25 cellular contexts compared by ENCODE assay signal in genomic region chr15:37262922-37263608, GRCh38.
DNase-seq lines count a peak whose midpoint lies in the region; ATAC-seq, FAIRE-seq and TF ChIP-seq lines count a peak whose summit lies in the region.
"Had no signal": no experiment of that assay in that cellular context is flagged by ENCODE, and none has a peak within 500 bp of the region (broad histone marks: within the 10 kb centered on the region; RNA-seq: fewer than 3 reads in every experiment).

No MANE protein-coding gene starts in this region.

- H2AFZ ChIP-seq in HepG2 (ENCODE audit: low read length) = no peak overlapping the region
- H2AFZ ChIP-seq: GM23338 had no signal

- H3K4me1 ChIP-seq in liver (ENCODE audit: control insufficient read depth in 4 of 4, insufficient read depth in 4 of 4, low read length in 3 of 4) = peaks cover 0 to 19% (median 16%) of the 10 kb centered on the region in 4 donors
- H3K4me1 ChIP-seq in HepG2 (ENCODE audit: insufficient read depth, low read length) = no peaks in the 10 kb centered on the region
- peaks cover 0 to 15% (median 4%) of the 10 kb centered on the region in 4 donors for H3K4me1 ChIP-seq in right lobe of liver
- no peaks in the 10 kb centered on the region for H3K4me1 ChIP-seq in aorta (ENCODE audit: control insufficient read depth in 1 of 2, insufficient read depth in 2 of 2, low read length in 2 of 2)
- H3K4me1 ChIP-seq: BLaER1 treated with 17β-estradiol and CSF1 and Interleukin-3, amounts not matched to agents 10 nM and 100 nM; HAP-1 had no signal

- in situ Hi-C loops in HepG2 (cut with HindIII; ENCODE audit: extremely low pct_ligation_motif_present, low pct_unique_long_range_greater_than_20kb) = no loop called here

- H3K27me3 ChIP-seq in liver (ENCODE audit: control insufficient read depth in 4 of 4, insufficient read depth in 4 of 4, low read length in 3 of 4) (no peaks in the 10 kb centered on the region), HepG2 (ENCODE audit: control insufficient read depth in 1 of 2, insufficient read depth in 2 of 2, low read length in 2 of 2) (no peaks in the 10 kb centered on the region), right lobe of liver (no peaks in the 10 kb centered on the region), aorta (ENCODE audit: control insufficient read depth in 1 of 2, insufficient read depth in 2 of 2, low read length in 1 of 2) (no peaks in the 10 kb centered on the region)
- H3K27me3 ChIP-seq: BE2C; BLaER1 treated with 17β-estradiol and CSF1 and Interleukin-3, amounts not matched to agents 10 nM and 100 nM had no signal

- no peak overlapping the region for H3K9ac ChIP-seq in liver (ENCODE audit: low read depth in 1 of 2, low read length in 2 of 2)
- H3K9ac ChIP-seq in HepG2 (ENCODE audit: insufficient read depth, low read depth, low read length) = no peak overlapping the region
- H3K9ac ChIP-seq: BLaER1 treated with 17β-estradiol and CSF1 and Interleukin-3, amounts not matched to agents 10 nM and 100 nM had no signal

- TF ChIP-seq EP300 in HepG2 (IDR thresholded peaks at IDR 0.05; ENCODE audit: low read depth in 2 of 2, low read length in 2 of 2) (no peak), HepG2 (CRISPR knock-in tag; IDR thresholded peaks at IDR 0.05; ENCODE audit: borderline replicate concordance) (no peak)

- FAIRE-seq in HepG2 (lab: Jason Lieb, UNC) = no peak
- FAIRE-seq: A204.1, D721Med, GM12878, GM19239, H54 had no signal

- H3K4me3 ChIP-seq in liver (ENCODE audit: low read depth in 1 of 3, low read length in 3 of 3) = no peak overlapping the region
- no peak overlapping the region for H3K4me3 ChIP-seq in HepG2 (replicated peaks in 1 of 3; ENCODE audit: insufficient read depth in 1 of 3, low read depth in 2 of 3, low read length in 3 of 3)
- H3K4me3 ChIP-seq in right lobe of liver = no peak overlapping the region
- H3K4me3 ChIP-seq in aorta (ENCODE audit: low read length in 2 of 2) = no peak overlapping the region
- H3K4me3 ChIP-seq: BLaER1 treated with 17β-estradiol and CSF1 and Interleukin-3, amounts not matched to agents 10 nM and 100 nM; GM12878; GM23338; HAP-1 had no signal

- no peak for TF ChIP-seq CTCF in liver (IDR thresholded peaks at IDR 0.05; ENCODE audit: low read depth, low read length, missing input control)
- TF ChIP-seq CTCF in HepG2 (CRISPR knock-in tag; IDR thresholded peaks at IDR 0.05) = no peak
- TF ChIP-seq CTCF in right lobe of liver (IDR thresholded peaks at IDR 0.05) = no peak

- H3K9me3 ChIP-seq in liver (ENCODE audit: control insufficient read depth in 4 of 4, low read length in 3 of 4) = no peaks in the 10 kb centered on the region
- H3K9me3 ChIP-seq in HepG2 (ENCODE audit: low read length) = no peaks in the 10 kb centered on the region
- H3K9me3 ChIP-seq in right lobe of liver = no peaks in the 10 kb centered on the region
- H3K9me3 ChIP-seq in aorta (ENCODE audit: control insufficient read depth, low read length) = no peaks in the 10 kb centered on the region
- H3K9me3 ChIP-seq: BE2C; BLaER1 treated with 17β-estradiol and CSF1 and Interleukin-3, amounts not matched to agents 10 nM and 100 nM; HAP-1 had no signal

- intact Hi-C loops in HepG2 (cut with micrococcal nuclease; ENCODE audit: unreplicated experiment) = no loop called here
- intact Hi-C loops in right lobe of liver (cut with DNase I) = no loop called here
- intact Hi-C loops in aorta (cut with DNase I) = no loop called here

- DNase-seq in HepG2 (ENCODE audit: low spot score) (no peak), right lobe of liver (no peak), aorta (no peak), H4 (ENCODE audit: low spot score) (no peak)
- DNase-seq: ACHN; AML-193; BE2C; CD4-positive, alpha-beta T cell; CD8-positive, alpha-beta memory T cell; DMS 273 treated with DMSO at 0.1 percent for 48 hours; DMS79; EL; GDM1; HFFc6 had no signal

- H3K79me2 ChIP-seq in HepG2 (ENCODE audit: insufficient read depth, low read length) = no peaks in the 10 kb centered on the region

- H3K36me3 ChIP-seq in liver (ENCODE audit: control insufficient read depth in 4 of 4, insufficient read depth in 3 of 4, low read depth in 1 of 4, low read length in 3 of 4) = no peaks in the 10 kb centered on the region
- H3K36me3 ChIP-seq in HepG2 (replicated peaks in 1 of 2; ENCODE audit: control insufficient read depth in 1 of 2, insufficient read depth in 2 of 2, low read length in 2 of 2) = no peaks in the 10 kb centered on the region
- no peaks in the 10 kb centered on the region for H3K36me3 ChIP-seq in right lobe of liver
- H3K36me3 ChIP-seq in aorta (ENCODE audit: control insufficient read depth in 1 of 2, insufficient read depth in 2 of 2, low read length in 1 of 2) = no peaks in the 10 kb centered on the region
- H3K36me3 ChIP-seq: BE2C; BLaER1 treated with 17β-estradiol and CSF1 and Interleukin-3, amounts not matched to agents 10 nM and 100 nM; HAP-1 had no signal

- TF ChIP-seq POLR2A in HepG2 (IDR thresholded peaks at IDR 0.05; ENCODE audit: insufficient read depth in 1 of 2, low read depth in 2 of 2, low read length in 2 of 2) (no peak), right lobe of liver (IDR thresholded peaks at IDR 0.05) (no peak)

- no peak overlapping the region for H3K4me2 ChIP-seq in HepG2 (ENCODE audit: low read depth, low read length)
- H3K4me2 ChIP-seq: BLaER1 treated with 17β-estradiol and CSF1 and Interleukin-3, amounts not matched to agents 10 nM and 100 nM; GM23338 had no signal

- 37% methylated on average over 3 of the region's 3 CpGs for WGBS in liver
- 27% methylated on average over 3 of the region's 3 CpGs for WGBS in HepG2 (ENCODE audit: low lambda C conversion rate)
- WGBS in right lobe of liver (ENCODE audit: insufficient coverage, low coverage, low lambda C conversion rate, missing lambda C conversion rate) = 26% methylated on average over 3 of the region's 3 CpGs
- 47 to 49% methylated on average over 3 of the region's 3 CpGs for WGBS in aorta, 2 donors

- POLR2A ChIA-PET in HepG2 (lab: Yijun Ruan, JAX) = no interaction called here

- ATAC-seq in HepG2 (no peak), right lobe of liver (peak; percentile 67 to 84 (median 81)), aorta (ENCODE audit: low FRiP score) (peak; percentile 15), HG03097 (IDR thresholded peaks at IDR 0.05; ENCODE audit: low FRiP score, unreplicated experiment) (no peak)
- ATAC-seq: GM12878, GM23338 had no signal

- no peaks in the 10 kb centered on the region for H4K20me1 ChIP-seq in HepG2 (ENCODE audit: insufficient read depth, low read length)
- H4K20me1 ChIP-seq: BLaER1 treated with 17β-estradiol and CSF1 and Interleukin-3, amounts not matched to agents 10 nM and 100 nM had no signal

- no peak for TF ChIP-seq RAD21 in liver (IDR thresholded peaks at IDR 0.05)
- no peak for TF ChIP-seq RAD21 in HepG2 (CRISPR knock-in tag; IDR thresholded peaks at IDR 0.05)

- CTCF ChIA-PET in HepG2 (lab: Yijun Ruan, JAX; ENCODE audit: low intra/inter-chr PET ratio, low total read pairs) = no interaction called here

- BruUV-seq in HepG2 (replicated peaks; lab: Mats Ljungman, UMichigan) = no TSS peak

- H3K27ac ChIP-seq in liver (ENCODE audit: low read depth in 1 of 2, low read length in 2 of 2) (peak overlapping the region in 1 of 2 donors; percentile 31), HepG2 (ENCODE audit: extremely low read length, insufficient read depth, low read length) (no peak overlapping the region), right lobe of liver (peak overlapping the region in 2 of 3 donors; percentile 54 to 58), aorta (ENCODE audit: low read depth in 1 of 2, low read length in 2 of 2) (no peak overlapping the region)
- H3K27ac ChIP-seq: 22Rv1; BLaER1 treated with 17β-estradiol and CSF1 and Interleukin-3, amounts not matched to agents 10 nM and 100 nM had no signal

TF ChIP-seq in liver, 16 proteins besides CTCF, POLR2A, EP300 and RAD21:
- no peak for TF ChIP-seq FOXA1 (IDR thresholded peaks at IDR 0.05)
- TF ChIP-seq RXRA (IDR thresholded peaks at IDR 0.05) = peak in 1 of 2 donors; percentile 25
- TF ChIP-seq YY1 (IDR thresholded peaks at IDR 0.05) = peak; percentile 30
- TF ChIP-seq SP1 (IDR thresholded peaks at IDR 0.05) = peak; percentile 22
- TF ChIP-seq, protein P1, sequence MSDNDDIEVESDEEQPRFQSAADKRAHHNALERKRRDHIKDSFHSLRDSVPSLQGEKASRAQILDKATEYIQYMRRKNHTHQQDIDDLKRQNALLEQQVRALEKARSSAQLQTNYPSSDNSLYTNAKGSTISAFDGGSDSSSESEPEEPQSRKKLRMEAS (IDR thresholded peaks at IDR 0.05) = peak; percentile 12
- TF ChIP-seq HNF4A (conservative IDR thresholded peaks at IDR 0.05) = peak; percentile 61 to 69

TF ChIP-seq in HepG2, 621 proteins besides CTCF, POLR2A, EP300 and RAD21 (continues in another document):
- TF ChIP-seq ZNF496 (CRISPR knock-in tag; IDR thresholded peaks at IDR 0.05; ENCODE audit: insufficient replicate concordance) (no peak), MIER2 (CRISPR knock-in tag; IDR thresholded peaks at IDR 0.05) (no peak), ZNF33A (CRISPR knock-in tag; IDR thresholded peaks at IDR 0.05; ENCODE audit: borderline replicate concordance) (no peak), RORA (CRISPR knock-in tag; IDR thresholded peaks at IDR 0.05) (no peak), SIN3A (IDR thresholded peaks at IDR 0.05; ENCODE audit: borderline replicate concordance, low read depth, low read length) (no peak), ZNF556 (CRISPR knock-in tag; IDR thresholded peaks at IDR 0.05; ENCODE audit: borderline replicate concordance) (no peak), DMAP1 (CRISPR knock-in tag; IDR thresholded peaks at IDR 0.05) (no peak), SP140L (CRISPR knock-in tag; IDR thresholded peaks at IDR 0.05; ENCODE audit: borderline replicate concordance) (no peak), ZNF235 (CRISPR knock-in tag; IDR thresholded peaks at IDR 0.05; ENCODE audit: borderline replicate concordance) (no peak)
- TF ChIP-seq, protein P2, sequence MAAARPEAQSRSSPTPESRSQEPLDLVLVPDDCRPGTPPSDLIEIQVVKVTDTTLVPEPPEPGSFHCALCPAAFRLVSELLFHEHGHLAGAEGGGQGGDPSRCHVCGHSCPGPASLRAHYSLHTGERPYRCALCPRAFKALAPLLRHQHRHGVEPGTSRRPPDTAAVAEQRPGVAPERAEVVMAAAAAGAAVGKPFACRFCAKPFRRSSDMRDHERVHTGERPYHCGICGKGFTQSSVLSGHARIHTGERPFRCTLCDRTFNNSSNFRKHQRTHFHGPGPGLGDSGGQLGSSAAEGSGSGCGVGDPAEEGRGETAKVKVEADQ (CRISPR knock-in tag; IDR thresholded peaks at IDR 0.05; ENCODE audit: borderline replicate concordance) = no peak
- TF ChIP-seq, protein P3, sequence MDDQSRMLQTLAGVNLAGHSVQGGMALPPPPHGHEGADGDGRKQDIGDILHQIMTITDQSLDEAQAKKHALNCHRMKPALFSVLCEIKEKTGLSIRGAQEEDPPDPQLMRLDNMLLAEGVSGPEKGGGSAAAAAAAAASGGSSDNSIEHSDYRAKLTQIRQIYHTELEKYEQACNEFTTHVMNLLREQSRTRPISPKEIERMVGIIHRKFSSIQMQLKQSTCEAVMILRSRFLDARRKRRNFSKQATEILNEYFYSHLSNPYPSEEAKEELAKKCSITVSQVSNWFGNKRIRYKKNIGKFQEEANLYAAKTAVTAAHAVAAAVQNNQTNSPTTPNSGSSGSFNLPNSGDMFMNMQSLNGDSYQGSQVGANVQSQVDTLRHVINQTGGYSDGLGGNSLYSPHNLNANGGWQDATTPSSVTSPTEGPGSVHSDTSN (CRISPR knock-in tag; IDR thresholded peaks at IDR 0.05; ENCODE audit: borderline replicate concordance) = no peak

Comparison
In these comparisons a context has a peak if more than half of its experiments do, and no peak if none do; other contexts are left out.
1. H3K27ac ChIP-seq: peak in right lobe of liver (2 of 3); none in HepG2 (single experiment) and aorta (0 of 2).
2. ATAC-seq: peak in right lobe of liver (4 of 4) and aorta (single experiment); none in HepG2 (single experiment) and HG03097 (single experiment).